ENCODE assay signal across 8 cellular contexts in genomic region chr2:171999604-172000469, GRCh38. TPM values are rescaled to one million over a fixed set of nuclear protein-coding genes. Genes with fewer than 3 reads are reported as not detected.
DNase-seq lines count a peak whose midpoint lies in the region; ATAC-seq and TF ChIP-seq lines count a peak whose summit lies in the region.

Gene METAP1D (plus strand): TSS chr2:171999953. CDS start chr2:171999970, 17 bp downstream.

- peak within 1 kb of the TSS; percentile 58 for H3K27ac ChIP-seq in CD8-positive, alpha-beta memory T cell (ENCODE audit: low read depth, low read length)
- no peak within 1 kb of the TSS for H3K27ac ChIP-seq in ectodermal cell (ENCODE audit: insufficient read depth, low read depth, low read length, poor library complexity, severe bottlenecking)
- H3K27ac ChIP-seq in lung (ENCODE audit: low read depth in 1 of 2, low read length in 1 of 2) = peak within 1 kb of the TSS; percentile 13 to 30

- H3K36me3 ChIP-seq in CD8-positive, alpha-beta memory T cell (ENCODE audit: insufficient read depth, low read length) = no peaks in the 10 kb centered on the region
- H3K36me3 ChIP-seq in ectodermal cell (ENCODE audit: control insufficient read depth, insufficient read depth, low read length) = no peaks in the 10 kb centered on the region
- H3K36me3 ChIP-seq in lung (ENCODE audit: control insufficient read depth in 2 of 2, insufficient read depth in 2 of 2, low read length in 2 of 2) = no peaks in the 10 kb centered on the region

- H3K9me3 ChIP-seq in CD8-positive, alpha-beta memory T cell (ENCODE audit: low read length) = no peaks in the 10 kb centered on the region
- H3K9me3 ChIP-seq in ectodermal cell (ENCODE audit: control insufficient read depth, low read length) (no peaks in the 10 kb centered on the region), lung (ENCODE audit: control insufficient read depth in 2 of 2, insufficient read depth in 1 of 2, low read length in 1 of 2) (no peaks in the 10 kb centered on the region)

- POLR2A ChIA-PET in CD8-positive, alpha-beta memory T cell (lab: Charles Lee) = interaction anchor here (0.6 kb wide), 2 partner anchors 10 to 429 kb away, joined by 4 to 5 read pairs; no protein-coding TSS in a partner anchor
- POLR2A ChIA-PET in activated CD8-positive, alpha-beta T cell treated with anti-CD3 and anti-CD28 coated beads for 36 hours (lab: Charles Lee) = interaction anchor here (0.6 to 1.6 kb wide), 6 partner anchors 10 to 296 kb away, joined by 3 to 5 read pairs (median 3); partner anchors contain the start of genes HAT1 and SLC25A12

- intact Hi-C loops in activated CD8-positive, alpha-beta T cell treated with anti-CD3 and anti-CD28 coated beads for 36 hours (cut with micrococcal nuclease) = no loop called here

- peaks cover 3 to 18% of the 10 kb centered on the region in 2 donors for H3K27me3 Mint-ChIP-seq in CD8-positive, alpha-beta memory T cell
- peaks cover 4% of the 10 kb centered on the region for H3K27me3 Mint-ChIP-seq in activated CD8-positive, alpha-beta T cell treated with anti-CD3 and anti-CD28 coated beads for 36 hours

- H3K4me3 ChIP-seq in CD8-positive, alpha-beta memory T cell (ENCODE audit: low read length) = peak within 1 kb of the TSS; percentile 63
- H3K4me3 ChIP-seq in ectodermal cell (ENCODE audit: insufficient read depth, low read depth, low read length) (peak within 1 kb of the TSS; percentile 68), lung (peak within 1 kb of the TSS; percentile 88)

- peak; percentile 71 to 87 (median 82) for DNase-seq in CD8-positive, alpha-beta memory T cell
- DNase-seq in HK-2 (ENCODE audit: unreplicated experiment) = peak; percentile 95
- peak; percentile 97 for DNase-seq in NCI-H82 (lab: John Stamatoyannopoulos, UW)
- peak; percentile 90 for DNase-seq in activated CD8-positive, alpha-beta T cell treated with anti-CD3 and anti-CD28 coated beads for 36 hours
- DNase-seq in lung (ENCODE audit: low spot score) = peak; percentile 85
- peak; percentile 43 to 75 (median 67) for DNase-seq in stimulated activated CD4-positive, alpha-beta T cell treated with anti-CD3 and anti-CD28 coated beads, TNF-alpha, amount 100 ng/mL, for 1 hour (ENCODE audit: low read depth in 3 of 3, low spot score in 1 of 3)

- peak within 1 kb of the TSS; percentile 38 to 94 (median 87) for H3K27ac Mint-ChIP-seq in CD8-positive, alpha-beta memory T cell
- H3K27ac Mint-ChIP-seq in activated CD8-positive, alpha-beta T cell treated with anti-CD3 and anti-CD28 coated beads for 36 hours = peak within 1 kb of the TSS; percentile 92

- peak within 1 kb of the TSS; percentile 84 to 97 (median 90) for H3K4me3 Mint-ChIP-seq in CD8-positive, alpha-beta memory T cell
- H3K4me3 Mint-ChIP-seq in activated CD8-positive, alpha-beta T cell treated with anti-CD3 and anti-CD28 coated beads for 36 hours = peak within 1 kb of the TSS; percentile 78

- ATAC-seq in GM19463 (IDR thresholded peaks at IDR 0.05; ENCODE audit: unreplicated experiment) (peak; percentile 97), lung (ENCODE audit: insufficient read depth, low FRiP score) (peak; percentile 98)
- peak; percentile 97 for ATAC-seq in activated CD8-positive, alpha-beta T cell treated with anti-CD3 and anti-CD28 coated beads for 36 hours

- H3K9me3 Mint-ChIP-seq in CD8-positive, alpha-beta memory T cell = no peaks in the 10 kb centered on the region
- no peaks in the 10 kb centered on the region for H3K9me3 Mint-ChIP-seq in activated CD8-positive, alpha-beta T cell treated with anti-CD3 and anti-CD28 coated beads for 36 hours

- TF ChIP-seq CTCF in activated CD8-positive, alpha-beta T cell treated with anti-CD3 and anti-CD28 coated beads for 36 hours (IDR thresholded peaks at IDR 0.05) = no peak
- no peak for TF ChIP-seq CTCF in lung (IDR thresholded peaks at IDR 0.05; ENCODE audit: control extremely low read depth, extremely low read depth)

- 1% methylated on average over 73 of the region's 73 CpGs for WGBS in ectodermal cell, 2 experiments
- WGBS in lung, 2 donors = 0 to 1% methylated on average over 67 to 73 of the region's 73 CpGs

- CTCF ChIA-PET in CD8-positive, alpha-beta memory T cell (lab: Charles Lee) = no interaction called here
- CTCF ChIA-PET in activated CD8-positive, alpha-beta T cell treated with anti-CD3 and anti-CD28 coated beads for 36 hours (lab: Charles Lee) = interaction anchor here (0.6 to 1.0 kb wide), 4 partner anchors 38 to 426 kb away, joined by 3 read pairs; no protein-coding TSS in a partner anchor

- peaks cover 0 to 4% (median 0%) of the 10 kb centered on the region in 3 donors for H3K36me3 Mint-ChIP-seq in CD8-positive, alpha-beta memory T cell
- H3K36me3 Mint-ChIP-seq in activated CD8-positive, alpha-beta T cell treated with anti-CD3 and anti-CD28 coated beads for 36 hours (ENCODE audit: low read depth) = peaks cover 5% of the 10 kb centered on the region

- no peaks in the 10 kb centered on the region for H3K27me3 ChIP-seq in CD8-positive, alpha-beta memory T cell (ENCODE audit: insufficient read depth, low read length, poor library complexity, severe bottlenecking)
- peaks cover 20% of the 10 kb centered on the region for H3K27me3 ChIP-seq in ectodermal cell (ENCODE audit: control insufficient read depth, insufficient read depth, low read length, poor library complexity, severe bottlenecking)
- no peaks in the 10 kb centered on the region for H3K27me3 ChIP-seq in lung (ENCODE audit: control insufficient read depth, insufficient read depth)

- peaks cover 15 to 24% (median 18%) of the 10 kb centered on the region in 3 donors for H3K4me1 Mint-ChIP-seq in CD8-positive, alpha-beta memory T cell
- peaks cover 22% of the 10 kb centered on the region for H3K4me1 Mint-ChIP-seq in activated CD8-positive, alpha-beta T cell treated with anti-CD3 and anti-CD28 coated beads for 36 hours (ENCODE audit: low read depth)

- H3K4me1 ChIP-seq in CD8-positive, alpha-beta memory T cell (ENCODE audit: insufficient read depth, low read length) = peaks cover 14% of the 10 kb centered on the region
- H3K4me1 ChIP-seq in ectodermal cell (ENCODE audit: control insufficient read depth, insufficient read depth, low read length) (peaks cover 3% of the 10 kb centered on the region), lung (ENCODE audit: control insufficient read depth in 2 of 2, insufficient read depth in 2 of 2, low read length in 2 of 2) (peaks cover 2 to 5% of the 10 kb centered on the region in 2 donors)

RNA-seq across cellular contexts. Expression of gene METAP1D, which starts in this region (rescaled TPM):
- 10 to 100 TPM in 1 of 2 experiments, 1 to 10 TPM in 1; 9.0 to 10.2 TPM for total RNA-seq in CD8-positive, alpha-beta memory T cell
- polyA plus RNA-seq in CD8-positive, alpha-beta memory T cell = 2.7 TPM
- total RNA-seq in activated CD8-positive, alpha-beta T cell treated with anti-CD3 and anti-CD28 coated beads for 36 hours = 1 to 10 TPM; 5.4 to 8.8 TPM
- polyA plus RNA-seq in ectodermal cell (2013, experiment 1 of 4) = 11.4 TPM
- 12.7 TPM for polyA plus RNA-seq in ectodermal cell (2013, experiment 2 of 4)
- polyA plus RNA-seq in ectodermal cell (2013, experiment 3 of 4) = 9.5 TPM
- polyA plus RNA-seq in ectodermal cell (2013, experiment 4 of 4) = 10.2 TPM
- 10 to 100 TPM in 1 of 2 donors, 1 to 10 TPM in 1; 3.1 to 17.8 TPM for total RNA-seq in lung
- 1 to 10 TPM; 2.5 to 2.8 TPM for polyA plus RNA-seq in lung
